ENCODE assay signal across 8 cellular contexts in genomic region chr1:19405195-19405760, GRCh38.
DNase-seq lines count a peak whose midpoint lies in the region; ATAC-seq and TF ChIP-seq lines count a peak whose summit lies in the region.

No MANE protein-coding gene starts in this region.

- H3K27ac ChIP-seq in skeletal muscle tissue (ENCODE audit: low read depth, low read length): peak overlapping the region; percentile 20

- H3K27me3 ChIP-seq in skeletal muscle tissue (ENCODE audit: control insufficient read depth in 3 of 3, insufficient read depth in 3 of 3, low read length in 3 of 3): no peaks in the 10 kb centered on the region

- POLR2A ChIA-PET in GM10248 (lab: Yijun Ruan, JAX): no interaction called here

- peaks cover 90% of the 10 kb centered on the region for H3K4me1 Mint-ChIP-seq in HFFc6 (ENCODE audit: low read depth)

- DNase-seq in HFFc6: no peak
- peak; percentile 65 for DNase-seq in SK-N-DZ (ENCODE audit: low spot score)
- peak in 1 of 2 donors; percentile 61 for DNase-seq in foreskin fibroblast
- no peak for DNase-seq in GM10248 (ENCODE audit: extremely low spot score)

- H3K36me3 Mint-ChIP-seq in HFFc6 (ENCODE audit: low read depth): peaks cover 32% of the 10 kb centered on the region

- peaks cover 38 to 64% (median 58%) of the 10 kb centered on the region in 3 donors for H3K4me1 ChIP-seq in skeletal muscle tissue (ENCODE audit: control insufficient read depth in 3 of 3, insufficient read depth in 3 of 3, low read length in 3 of 3)

- H3K27me3 Mint-ChIP-seq in HFFc6 (ENCODE audit: insufficient read depth): peaks cover 3% of the 10 kb centered on the region

- CTCF ChIA-PET in GM10248 (lab: Yijun Ruan, JAX): interaction anchor here (1.1 to 3.0 kb wide), 6 partner anchors 12 to 255 kb away, joined by 3 to 17 read pairs (median 4); no protein-coding TSS in a partner anchor

- ATAC-seq in HG03095 (IDR thresholded peaks at IDR 0.05; ENCODE audit: unreplicated experiment) (no peak), GM18873 (IDR thresholded peaks at IDR 0.05; ENCODE audit: low FRiP score, unreplicated experiment) (no peak), HG02970 (IDR thresholded peaks at IDR 0.05; ENCODE audit: low FRiP score, unreplicated experiment) (no peak)

- no peaks in the 10 kb centered on the region for H3K9me3 Mint-ChIP-seq in HFFc6

- peak overlapping the region; percentile 44 for H3K27ac Mint-ChIP-seq in HFFc6

- no peaks in the 10 kb centered on the region for H3K9me3 ChIP-seq in skeletal muscle tissue (ENCODE audit: control insufficient read depth in 3 of 3, low read length in 3 of 3)

- H3K4me3 ChIP-seq in foreskin fibroblast (ENCODE audit: low read depth in 1 of 2, low read length in 2 of 2) (no peak overlapping the region), skeletal muscle tissue (ENCODE audit: low read length in 3 of 3) (no peak overlapping the region)

- H3K36me3 ChIP-seq in skeletal muscle tissue (ENCODE audit: control insufficient read depth in 3 of 3, insufficient read depth in 3 of 3, low read length in 3 of 3): peaks cover 0 to 9% (median 8%) of the 10 kb centered on the region in 3 donors

- no peak overlapping the region; the same call in 1 of the 2 replicates for H3K4me3 Mint-ChIP-seq in HFFc6

- H3K9ac ChIP-seq in skeletal muscle tissue (ENCODE audit: low read depth in 1 of 3, low read length in 3 of 3): no peak overlapping the region

- peak; percentile 31 for TF ChIP-seq CTCF in HFFc6 (IDR thresholded peaks at IDR 0.05)
- TF ChIP-seq CTCF in foreskin fibroblast (IDR thresholded peaks at IDR 0.05; ENCODE audit: low read depth, low read length): peak; percentile 31
- TF ChIP-seq CTCF in GM10248 (IDR thresholded peaks at IDR 0.05; ENCODE audit: control extremely low read depth, extremely low read depth, low read depth, missing control alignments): no peak
